Comparison of ENCODE assay signal across 14 cellular contexts in the genomic region with DNA sequence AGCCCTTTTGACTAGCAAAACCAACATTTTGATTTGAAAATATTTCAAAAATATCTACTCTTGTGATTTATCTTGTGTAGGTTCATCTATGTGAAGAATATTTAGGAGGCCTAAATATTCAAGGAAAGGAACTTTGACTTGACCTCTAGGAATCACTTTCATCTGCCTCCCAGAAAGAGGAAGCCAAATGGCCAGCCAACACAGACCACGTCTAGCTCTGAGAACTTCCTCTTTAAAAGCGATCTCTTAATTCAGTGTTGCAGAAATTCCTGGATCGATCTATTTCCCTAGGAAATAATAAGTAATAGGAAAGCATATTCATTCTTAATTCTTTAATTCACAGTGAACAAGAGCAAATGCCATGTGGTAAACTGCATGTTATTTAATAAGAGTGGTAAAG.
"Had no signal": no experiment of that assay in that cellular context is flagged by ENCODE, and none has a peak within 500 bp of the region (broad histone marks: within the 10 kb centered on the region; RNA-seq: fewer than 3 reads in every experiment).

No MANE protein-coding gene starts in this region.

- DNase-seq: activated B cell treated with CpG ODN at 0.5 μM for 24 hours; activated CD4-positive, alpha-beta T cell treated with anti-CD3 and anti-CD28 coated beads for 48 hours; activated naive CD4-positive, alpha-beta T cell treated with anti-CD3 and anti-CD28 coated beads for 36 hours; dermis blood vessel endothelial cell; effector memory CD8-positive, alpha-beta T cell; foreskin melanocyte; immature natural killer cell; nephron progenitor cell; occipital lobe; right cardiac atrium; stimulated activated CD4-positive, alpha-beta T cell treated with anti-CD3 and anti-CD28 coated beads, Interleukin-15, amount 100 ng/mL, for 24 hours; stimulated activated CD4-positive, alpha-beta T cell treated with anti-CD3 and anti-CD28 coated beads, Interleukin-4, amount 100 ng/mL, for 24 hours; stimulated activated naive CD4-positive, alpha-beta T cell; tibial artery had no signal

- ATAC-seq: effector memory CD8-positive, alpha-beta T cell; right cardiac atrium had no signal
